In the genomic region with DNA sequence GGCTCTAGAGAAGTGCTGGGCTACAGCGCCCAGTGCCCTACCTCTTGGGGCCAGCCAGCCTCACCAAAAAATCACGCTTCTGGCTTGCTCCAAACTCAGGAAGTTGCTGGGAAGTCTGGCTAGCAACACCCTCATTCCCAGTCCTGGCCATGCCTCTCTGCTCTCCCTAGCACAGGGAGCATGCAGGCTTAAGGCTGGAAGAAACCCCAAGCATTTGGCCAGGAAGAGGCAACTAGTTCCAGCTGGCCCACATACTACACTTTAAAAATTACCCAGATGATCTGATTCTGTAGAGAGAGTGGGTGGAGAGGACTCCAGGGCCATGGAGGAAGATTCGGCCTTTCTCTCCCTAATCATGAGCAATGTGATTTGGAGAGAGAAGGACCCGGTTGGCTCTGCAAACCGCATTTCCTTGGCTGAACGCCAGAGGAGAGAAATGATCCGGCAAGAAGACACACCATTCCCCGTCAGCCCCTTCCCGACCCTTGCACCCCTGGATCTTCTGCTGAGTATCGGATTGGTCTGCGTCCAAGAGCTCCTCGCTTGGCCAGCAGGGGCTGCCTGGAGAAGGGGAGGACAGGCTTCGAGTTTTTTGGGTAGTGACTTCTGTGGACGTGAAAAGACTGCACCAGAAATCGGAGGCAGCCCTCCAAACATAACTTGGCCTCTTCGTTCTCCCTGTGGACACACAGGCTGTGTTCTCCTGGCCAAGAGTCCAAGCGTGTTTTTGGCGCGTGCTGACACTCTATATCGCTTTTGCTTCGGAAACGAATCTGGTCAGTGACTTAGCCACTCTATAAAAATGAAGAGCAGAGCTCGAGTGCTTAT, we compare ENCODE assay signal across 1 cellular context.
TF ChIP-seq lines count a peak whose summit lies in the region.

No MANE protein-coding gene starts in this region.

TF ChIP-seq in GM23338, 12 proteins besides CTCF, POLR2A, EP300 and RAD21 (continued from another document):
- TF ChIP-seq, protein P1, sequence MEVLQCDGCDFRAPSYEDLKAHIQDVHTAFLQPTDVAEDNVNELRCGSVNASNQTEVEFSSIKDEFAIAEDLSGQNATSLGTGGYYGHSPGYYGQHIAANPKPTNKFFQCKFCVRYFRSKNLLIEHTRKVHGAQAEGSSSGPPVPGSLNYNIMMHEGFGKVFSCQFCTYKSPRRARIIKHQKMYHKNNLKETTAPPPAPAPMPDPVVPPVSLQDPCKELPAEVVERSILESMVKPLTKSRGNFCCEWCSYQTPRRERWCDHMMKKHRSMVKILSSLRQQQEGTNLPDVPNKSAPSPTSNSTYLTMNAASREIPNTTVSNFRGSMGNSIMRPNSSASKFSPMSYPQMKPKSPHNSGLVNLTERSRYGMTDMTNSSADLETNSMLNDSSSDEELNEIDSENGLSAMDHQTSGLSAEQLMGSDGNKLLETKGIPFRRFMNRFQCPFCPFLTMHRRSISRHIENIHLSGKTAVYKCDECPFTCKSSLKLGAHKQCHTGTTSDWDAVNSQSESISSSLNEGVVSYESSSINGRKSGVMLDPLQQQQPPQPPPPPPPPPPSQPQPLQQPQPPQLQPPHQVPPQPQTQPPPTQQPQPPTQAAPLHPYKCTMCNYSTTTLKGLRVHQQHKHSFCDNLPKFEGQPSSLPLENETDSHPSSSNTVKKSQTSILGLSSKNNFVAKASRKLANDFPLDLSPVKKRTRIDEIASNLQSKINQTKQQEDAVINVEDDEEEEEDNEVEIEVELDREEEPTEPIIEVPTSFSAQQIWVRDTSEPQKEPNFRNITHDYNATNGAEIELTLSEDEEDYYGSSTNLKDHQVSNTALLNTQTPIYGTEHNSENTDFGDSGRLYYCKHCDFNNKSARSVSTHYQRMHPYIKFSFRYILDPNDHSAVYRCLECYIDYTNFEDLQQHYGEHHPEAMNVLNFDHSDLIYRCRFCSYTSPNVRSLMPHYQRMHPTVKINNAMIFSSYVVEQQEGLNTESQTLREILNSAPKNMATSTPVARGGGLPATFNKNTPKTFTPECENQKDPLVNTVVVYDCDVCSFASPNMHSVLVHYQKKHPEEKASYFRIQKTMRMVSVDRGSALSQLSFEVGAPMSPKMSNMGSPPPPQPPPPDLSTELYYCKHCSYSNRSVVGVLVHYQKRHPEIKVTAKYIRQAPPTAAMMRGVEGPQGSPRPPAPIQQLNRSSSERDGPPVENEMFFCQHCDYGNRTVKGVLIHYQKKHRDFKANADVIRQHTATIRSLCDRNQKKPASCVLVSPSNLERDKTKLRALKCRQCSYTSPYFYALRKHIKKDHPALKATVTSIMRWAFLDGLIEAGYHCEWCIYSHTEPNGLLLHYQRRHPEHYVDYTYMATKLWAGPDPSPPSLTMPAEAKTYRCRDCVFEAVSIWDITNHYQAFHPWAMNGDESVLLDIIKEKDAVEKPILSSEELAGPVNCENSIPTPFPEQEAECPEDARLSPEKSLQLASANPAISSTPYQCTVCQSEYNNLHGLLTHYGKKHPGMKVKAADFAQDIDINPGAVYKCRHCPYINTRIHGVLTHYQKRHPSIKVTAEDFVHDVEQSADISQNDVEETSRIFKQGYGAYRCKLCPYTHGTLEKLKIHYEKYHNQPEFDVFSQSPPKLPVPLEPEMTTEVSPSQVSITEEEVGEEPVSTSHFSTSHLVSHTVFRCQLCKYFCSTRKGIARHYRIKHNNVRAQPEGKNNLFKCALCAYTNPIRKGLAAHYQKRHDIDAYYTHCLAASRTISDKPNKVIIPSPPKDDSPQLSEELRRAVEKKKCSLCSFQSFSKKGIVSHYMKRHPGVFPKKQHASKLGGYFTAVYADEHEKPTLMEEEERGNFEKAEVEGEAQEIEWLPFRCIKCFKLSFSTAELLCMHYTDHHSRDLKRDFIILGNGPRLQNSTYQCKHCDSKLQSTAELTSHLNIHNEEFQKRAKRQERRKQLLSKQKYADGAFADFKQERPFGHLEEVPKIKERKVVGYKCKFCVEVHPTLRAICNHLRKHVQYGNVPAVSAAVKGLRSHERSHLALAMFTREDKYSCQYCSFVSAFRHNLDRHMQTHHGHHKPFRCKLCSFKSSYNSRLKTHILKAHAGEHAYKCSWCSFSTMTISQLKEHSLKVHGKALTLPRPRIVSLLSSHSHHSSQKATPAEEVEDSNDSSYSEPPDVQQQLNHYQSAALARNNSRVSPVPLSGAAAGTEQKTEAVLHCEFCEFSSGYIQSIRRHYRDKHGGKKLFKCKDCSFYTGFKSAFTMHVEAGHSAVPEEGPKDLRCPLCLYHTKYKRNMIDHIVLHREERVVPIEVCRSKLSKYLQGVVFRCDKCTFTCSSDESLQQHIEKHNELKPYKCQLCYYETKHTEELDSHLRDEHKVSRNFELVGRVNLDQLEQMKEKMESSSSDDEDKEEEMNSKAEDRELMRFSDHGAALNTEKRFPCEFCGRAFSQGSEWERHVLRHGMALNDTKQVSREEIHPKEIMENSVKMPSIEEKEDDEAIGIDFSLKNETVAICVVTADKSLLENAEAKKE (CRISPR knock-in tag; IDR thresholded peaks at IDR 0.05) = no peak
- TF ChIP-seq STAT1 (IDR thresholded peaks at IDR 0.05; ENCODE audit: unreplicated experiment) (no peak), ZNF114 (CRISPR knock-in tag; IDR thresholded peaks at IDR 0.05) (no peak)
- TF ChIP-seq, protein P2, sequence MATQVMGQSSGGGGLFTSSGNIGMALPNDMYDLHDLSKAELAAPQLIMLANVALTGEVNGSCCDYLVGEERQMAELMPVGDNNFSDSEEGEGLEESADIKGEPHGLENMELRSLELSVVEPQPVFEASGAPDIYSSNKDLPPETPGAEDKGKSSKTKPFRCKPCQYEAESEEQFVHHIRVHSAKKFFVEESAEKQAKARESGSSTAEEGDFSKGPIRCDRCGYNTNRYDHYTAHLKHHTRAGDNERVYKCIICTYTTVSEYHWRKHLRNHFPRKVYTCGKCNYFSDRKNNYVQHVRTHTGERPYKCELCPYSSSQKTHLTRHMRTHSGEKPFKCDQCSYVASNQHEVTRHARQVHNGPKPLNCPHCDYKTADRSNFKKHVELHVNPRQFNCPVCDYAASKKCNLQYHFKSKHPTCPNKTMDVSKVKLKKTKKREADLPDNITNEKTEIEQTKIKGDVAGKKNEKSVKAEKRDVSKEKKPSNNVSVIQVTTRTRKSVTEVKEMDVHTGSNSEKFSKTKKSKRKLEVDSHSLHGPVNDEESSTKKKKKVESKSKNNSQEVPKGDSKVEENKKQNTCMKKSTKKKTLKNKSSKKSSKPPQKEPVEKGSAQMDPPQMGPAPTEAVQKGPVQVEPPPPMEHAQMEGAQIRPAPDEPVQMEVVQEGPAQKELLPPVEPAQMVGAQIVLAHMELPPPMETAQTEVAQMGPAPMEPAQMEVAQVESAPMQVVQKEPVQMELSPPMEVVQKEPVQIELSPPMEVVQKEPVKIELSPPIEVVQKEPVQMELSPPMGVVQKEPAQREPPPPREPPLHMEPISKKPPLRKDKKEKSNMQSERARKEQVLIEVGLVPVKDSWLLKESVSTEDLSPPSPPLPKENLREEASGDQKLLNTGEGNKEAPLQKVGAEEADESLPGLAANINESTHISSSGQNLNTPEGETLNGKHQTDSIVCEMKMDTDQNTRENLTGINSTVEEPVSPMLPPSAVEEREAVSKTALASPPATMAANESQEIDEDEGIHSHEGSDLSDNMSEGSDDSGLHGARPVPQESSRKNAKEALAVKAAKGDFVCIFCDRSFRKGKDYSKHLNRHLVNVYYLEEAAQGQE (IDR thresholded peaks at IDR 0.05; ENCODE audit: unreplicated experiment) = no peak
TF ChIP-seq in GM23338: peak in this region for 0.
